Comparison of ENCODE assay signal across 1 cellular context in genomic region chr3:130743354-130743753, GRCh38.
TF ChIP-seq lines count a peak whose summit lies in the region.

No MANE protein-coding gene starts in this region.

TF ChIP-seq in neural cell, 6 proteins besides CTCF, POLR2A, EP300 and RAD21 (continued from another document):
- no peak for TF ChIP-seq REST (IDR thresholded peaks at IDR 0.05; ENCODE audit: borderline replicate concordance)
